ENCODE assay signal across 8 cellular contexts in the genomic region with DNA sequence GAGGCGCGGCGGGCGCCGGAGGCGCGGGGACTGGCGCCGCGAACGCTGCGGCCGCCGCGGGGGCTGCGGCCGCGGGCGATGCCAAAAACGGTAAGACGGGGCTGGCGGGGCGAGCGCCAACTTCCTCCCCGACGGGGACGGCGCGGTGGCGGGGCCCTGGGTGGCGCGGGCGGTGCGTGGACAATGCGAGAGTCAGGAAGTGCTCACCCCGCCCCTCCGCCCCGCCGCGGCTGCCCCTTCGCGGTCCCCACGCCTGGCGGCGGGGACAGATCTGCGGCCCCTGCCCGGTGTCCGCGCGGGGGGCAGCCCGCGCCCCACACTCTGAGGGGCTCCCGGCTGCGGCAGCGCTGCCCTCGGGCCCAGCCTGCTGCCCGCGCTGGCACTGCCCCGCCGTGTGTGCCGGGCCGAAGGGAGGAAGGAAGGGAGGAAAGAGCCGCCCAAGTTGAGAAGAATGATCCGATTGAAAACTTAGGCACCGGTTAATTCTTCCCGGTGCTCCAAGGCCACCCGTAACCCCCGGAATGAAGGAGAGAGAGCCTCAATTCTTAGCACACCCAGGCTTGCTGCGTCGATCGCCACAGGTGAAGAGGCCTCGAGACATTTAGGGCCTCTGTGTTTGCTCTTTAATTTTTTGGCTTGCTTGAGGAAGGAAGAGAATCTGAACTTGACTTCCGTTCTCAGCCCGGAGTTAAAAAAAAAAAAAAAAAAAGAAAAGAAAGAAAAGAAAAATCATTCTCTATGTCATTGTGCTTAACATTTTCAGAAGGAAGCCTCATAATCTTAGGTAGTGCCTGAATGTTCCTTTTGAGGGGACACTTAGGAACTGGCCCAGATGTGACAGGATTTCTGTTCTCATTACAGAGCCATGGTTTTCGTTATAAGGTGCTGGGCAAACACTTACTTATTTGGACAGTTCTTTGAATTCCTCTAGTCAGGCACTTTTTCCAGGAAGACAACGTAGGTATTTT. TPM values are rescaled to one million over a fixed set of nuclear protein-coding genes. Genes with fewer than 3 reads are reported as not detected.
A peak's percentile ranks its signal among the peaks of the same experiment; 100 is the strongest.
DNase-seq lines count a peak whose midpoint lies in the region; ATAC-seq and TF ChIP-seq lines count a peak whose summit lies in the region.

No MANE protein-coding gene starts in this region.

- TF ChIP-seq CTCF in AG09309 (IDR thresholded peaks at IDR 0.05; ENCODE audit: control insufficient read depth, insufficient read depth, low read depth, low read length, missing control alignments) (no peak), ascending aorta (IDR thresholded peaks at IDR 0.05) (no peak), prostate gland (IDR thresholded peaks at IDR 0.05) (peak in 2 of 4 experiments; percentile 24 to 25)

- no peak for DNase-seq in AG09309 (ENCODE audit: low read depth)
- DNase-seq in SKM-1 treated with dmso at 0.1 percent for 144 hours (lab: John Stamatoyannopoulos, UW; ENCODE audit: unreplicated experiment) = peak; percentile 69
- DNase-seq in ascending aorta (ENCODE audit: low spot score in 2 of 2) = peak in 1 of 2 donors; percentile 83
- DNase-seq in right cardiac atrium = peak; percentile 76 to 92 (median 91)
- DNase-seq in prostate gland (ENCODE audit: low spot score) = peak; percentile 41
- no peak for DNase-seq in amniotic stem cell (lab: John Stamatoyannopoulos, UW)

- intact Hi-C loops in ascending aorta (cut with DNase I) (loop anchor here (1.0 to 10.0 kb wide), 4 partner anchors 107 to 363 kb away; partner anchors contain the start of genes CCDC28A and REPS1), right cardiac atrium (cut with DNase I) (loop anchor here in 2 of 4 donors (10.0 kb wide), 2 partner anchors 209 to 321 kb away; no protein-coding TSS in a partner anchor), prostate gland (cut with DNase I) (loop anchor here (5.0 to 10.0 kb wide), 2 partner anchors 109 to 229 kb away; partner anchors contain the start of gene ABRACL)

- H3K27me3 ChIP-seq in ascending aorta (no peaks in the 10 kb centered on the region), right cardiac atrium (ENCODE audit: control insufficient read depth, insufficient read depth) (no peaks in the 10 kb centered on the region), prostate gland (replicated peaks; ENCODE audit: insufficient read depth) (no peaks in the 10 kb centered on the region)

- H3K9me3 ChIP-seq in ascending aorta (no peaks in the 10 kb centered on the region), right cardiac atrium (ENCODE audit: control insufficient read depth, low read length) (no peaks in the 10 kb centered on the region), prostate gland (no peaks in the 10 kb centered on the region)

- peak; percentile 27 for TF ChIP-seq POLR2A in prostate gland (IDR thresholded peaks at IDR 0.05)

- peak overlapping the region; percentile 80 for H3K4me3 ChIP-seq in AG09309 (ENCODE audit: control insufficient read depth, low read depth, low read length)
- H3K4me3 ChIP-seq in ascending aorta = peak overlapping the region; percentile 99
- H3K4me3 ChIP-seq in right cardiac atrium (ENCODE audit: low read length) = peak overlapping the region; percentile 96
- H3K4me3 ChIP-seq in prostate gland = peak overlapping the region; percentile 65 to 92

- no peaks in the 10 kb centered on the region for H3K36me3 ChIP-seq in ascending aorta
- H3K36me3 ChIP-seq in prostate gland = no peaks in the 10 kb centered on the region

- under 1% methylated on average over 71 of the region's 76 CpGs for WGBS in right cardiac atrium
- under 1% methylated on average over 52 of the region's 76 CpGs for WGBS in prostate gland

- H3K27ac ChIP-seq in ascending aorta (peak overlapping the region; percentile 95 to 99), right cardiac atrium (ENCODE audit: low read length) (peak overlapping the region; percentile 92), prostate gland (peak overlapping the region; percentile 87 to 94)

- H3K4me1 ChIP-seq in ascending aorta = peaks cover 0 to 12% of the 10 kb centered on the region in 2 donors
- H3K4me1 ChIP-seq in right cardiac atrium (ENCODE audit: control insufficient read depth, insufficient read depth, low read length) = peaks cover 8% of the 10 kb centered on the region
- H3K4me1 ChIP-seq in prostate gland (replicated peaks) = no peaks in the 10 kb centered on the region

- peak; percentile 29 for ATAC-seq in GM19043 (IDR thresholded peaks at IDR 0.05; ENCODE audit: low read depth, unreplicated experiment)
- ATAC-seq in HG03280 (IDR thresholded peaks at IDR 0.05; ENCODE audit: unreplicated experiment) = peak; percentile 42
- ATAC-seq in right cardiac atrium = peak; percentile 56 to 57

RNA-seq across cellular contexts. Expression of gene HECA, which starts 1.0 kb away (rescaled TPM):
- total RNA-seq in ascending aorta (27.0 TPM), right cardiac atrium (10 to 100 TPM; 43.7 to 50.9 (median 48.1) TPM), prostate gland (10 to 100 TPM; 26.0 to 45.9 TPM)
- 19.4 TPM for polyA plus RNA-seq in right cardiac atrium

Comparison
In these comparisons a context has a peak if more than half of its experiments do, and no peak if none do; other contexts are left out.
1. DNase-seq: peak in SKM-1 treated with dmso at 0.1 percent for 144 hours (single experiment), right cardiac atrium (3 of 3) and prostate gland (single experiment); none in AG09309 (single experiment) and amniotic stem cell (single experiment).
2. Peak in every context shown above with its lines, with median percentiles within 50 percentile points of each other: H3K4me3 ChIP-seq, ATAC-seq and H3K27ac ChIP-seq.